8 cellular contexts compared by ENCODE assay signal in genomic region chr1:207824691-207825090, GRCh38.
DNase-seq lines count a peak whose midpoint lies in the region; ATAC-seq, FAIRE-seq and TF ChIP-seq lines count a peak whose summit lies in the region.

No MANE protein-coding gene starts in this region.

- intact Hi-C loops in activated CD4-positive, alpha-beta T cell treated with anti-CD3 and anti-CD28 coated beads for 36 hours (cut with DNase I, micrococcal nuclease) = loop anchor here (1.0 to 10.0 kb wide), 9 partner anchors 8 to 1930 kb away; partner anchors contain the start of genes TRAF3IP3 (in 2 of the 2), CD46 (in 1 of the 2) and CD55 (in 1 of the 2)

- H3K36me3 ChIP-seq in suprapubic skin = no peaks in the 10 kb centered on the region

- H3K27ac ChIP-seq in suprapubic skin = peak overlapping the region; percentile 93

- no peaks in the 10 kb centered on the region for H3K27me3 ChIP-seq in suprapubic skin

- peak overlapping the region; percentile 94 for H3K27ac Mint-ChIP-seq in activated CD4-positive, alpha-beta T cell treated with anti-CD3 and anti-CD28 coated beads for 36 hours

- no peak for DNase-seq in activated CD4-positive, alpha-beta T cell treated with anti-CD3 and anti-CD28 coated beads for 36 hours
- no peak for DNase-seq in activated CD4-positive, alpha-beta T cell treated with anti-CD3 and anti-CD28 coated beads, Interleukin-2, amount 50 U/mL, for 4 hours
- DNase-seq in amniotic epithelial cell (ENCODE audit: low read depth) = peak; percentile 82
- peak; percentile 15 for DNase-seq in kidney glomerular epithelial cell (lab: John Stamatoyannopoulos, UW)
- peak; percentile 84 for DNase-seq in suprapubic skin (ENCODE audit: low spot score in 2 of 2)
- DNase-seq in SHP77 treated with DMSO at 0.1 percent for 48 hours (lab: John Stamatoyannopoulos, UW) = no peak
- DNase-seq in D721Med (ENCODE audit: insufficient read length, low spot score) = no peak
- DNase-seq in NOMO-1 treated with dmso at 0.1 percent for 144 hours (lab: John Stamatoyannopoulos, UW; ENCODE audit: unreplicated experiment) = no peak

- WGBS in suprapubic skin = 60% methylated on average over 3 of the region's 3 CpGs

- no peak for TF ChIP-seq POLR2A in suprapubic skin (IDR thresholded peaks at IDR 0.05)

- peaks cover 98% of the 10 kb centered on the region for H3K4me1 ChIP-seq in suprapubic skin

- POLR2A ChIA-PET in activated CD4-positive, alpha-beta T cell treated with anti-CD3 and anti-CD28 coated beads for 36 hours (lab: Charles Lee) = interaction anchor here (2.7 kb wide), 1 partner anchor 27 kb away, joined by 17 read pairs; no protein-coding TSS in a partner anchor

- TF ChIP-seq EP300 in suprapubic skin (IDR thresholded peaks at IDR 0.05) = no peak

- no peaks in the 10 kb centered on the region for H3K9me3 Mint-ChIP-seq in activated CD4-positive, alpha-beta T cell treated with anti-CD3 and anti-CD28 coated beads for 36 hours (ENCODE audit: low read depth)

- FAIRE-seq in D721Med (lab: Jason Lieb, UNC) = no peak

- CTCF ChIA-PET in activated CD4-positive, alpha-beta T cell treated with anti-CD3 and anti-CD28 coated beads for 36 hours (lab: Charles Lee) = interaction anchor here (1.4 to 11.2 kb wide), 4 partner anchors 9 to 45 kb away, joined by 6 to 297 read pairs (median 9); no protein-coding TSS in a partner anchor

- H3K36me3 Mint-ChIP-seq in activated CD4-positive, alpha-beta T cell treated with anti-CD3 and anti-CD28 coated beads for 36 hours (ENCODE audit: low read depth) = peaks cover 29% of the 10 kb centered on the region

- H3K9me3 ChIP-seq in suprapubic skin = no peaks in the 10 kb centered on the region

- peaks cover 94% of the 10 kb centered on the region for H3K4me1 Mint-ChIP-seq in activated CD4-positive, alpha-beta T cell treated with anti-CD3 and anti-CD28 coated beads for 36 hours

- no peaks in the 10 kb centered on the region for H3K27me3 Mint-ChIP-seq in activated CD4-positive, alpha-beta T cell treated with anti-CD3 and anti-CD28 coated beads for 36 hours

- no peak for TF ChIP-seq CTCF in suprapubic skin (IDR thresholded peaks at IDR 0.05)
- no peak for TF ChIP-seq CTCF in D721Med (IDR thresholded peaks at IDR 0.05; ENCODE audit: insufficient read depth, missing control alignments)

- ATAC-seq in activated CD4-positive, alpha-beta T cell treated with anti-CD3 and anti-CD28 coated beads for 36 hours = no peak

- H3K4me3 Mint-ChIP-seq in activated CD4-positive, alpha-beta T cell treated with anti-CD3 and anti-CD28 coated beads for 36 hours = peak overlapping the region; percentile 85

- H3K4me3 ChIP-seq in suprapubic skin = peak overlapping the region; percentile 38

Comparison
In these comparisons a context has a peak if more than half of its experiments do, and no peak if none do; other contexts are left out.
1. DNase-seq: peak in amniotic epithelial cell (single experiment), kidney glomerular epithelial cell (single experiment) and suprapubic skin (2 of 2); none in activated CD4-positive, alpha-beta T cell treated with anti-CD3 and anti-CD28 coated beads for 36 hours (single experiment), activated CD4-positive, alpha-beta T cell treated with anti-CD3 and anti-CD28 coated beads, Interleukin-2, amount 50 U/mL, for 4 hours (0 of 2), SHP77 treated with DMSO at 0.1 percent for 48 hours (single experiment), D721Med (single experiment) and NOMO-1 treated with dmso at 0.1 percent for 144 hours (single experiment).